8 cellular contexts compared by ENCODE assay signal in genomic region chr21:46323227-46323709, GRCh38. TPM values are rescaled to one million over a fixed set of nuclear protein-coding genes. Genes with fewer than 3 reads are reported as not detected.
DNase-seq lines count a peak whose midpoint lies in the region; ATAC-seq, FAIRE-seq and TF ChIP-seq lines count a peak whose summit lies in the region.

No MANE protein-coding gene starts in this region.

- H3K4me2 ChIP-seq in HepG2 (ENCODE audit: low read depth, low read length) = peak overlapping the region; percentile 92

- H4K20me1 ChIP-seq in HepG2 (ENCODE audit: insufficient read depth, low read length) = no peaks in the 10 kb centered on the region

- 0 to 4% (median 1%) methylated on average over 5 to 34 of the region's 34 CpGs for WGBS in adrenal gland, 4 donors
- WGBS in HepG2 (ENCODE audit: low lambda C conversion rate) = under 1% methylated on average over 21 of the region's 34 CpGs

- POLR2A ChIA-PET in HepG2 (lab: Yijun Ruan, JAX) = interaction anchor here (0.8 to 1.6 kb wide), 2 partner anchors 27 to 312 kb away, joined by 3 to 5 read pairs; partner anchors contain the start of gene PRMT2

- peak overlapping the region; percentile 90 for H3K4me3 Mint-ChIP-seq in activated naive CD4-positive, alpha-beta T cell treated with anti-CD3 and anti-CD28 coated beads, Interleukin-2, amount 10 ng/mL, durations not matched to agents 7 days and 5 days
- H3K4me3 Mint-ChIP-seq in type B pancreatic cell = peak overlapping the region; percentile 95

- in situ Hi-C loops in HepG2 (cut with HindIII; ENCODE audit: extremely low pct_ligation_motif_present, low pct_unique_long_range_greater_than_20kb) = loop anchor here (5.0 kb wide), 1 partner anchor 36 kb away; the partner anchor contains the start of genes MCM3AP and YBEY

- H3K79me2 ChIP-seq in HepG2 (ENCODE audit: insufficient read depth, low read length) = peaks cover 43% of the 10 kb centered on the region

- H3K36me3 ChIP-seq in adrenal gland (replicated peaks in 1 of 2) = peaks cover 0 to 2% of the 10 kb centered on the region in 2 donors
- H3K36me3 ChIP-seq in HepG2 (replicated peaks in 1 of 2; ENCODE audit: control insufficient read depth in 1 of 2, insufficient read depth in 2 of 2, low read length in 2 of 2) = peaks cover 2 to 8% of the 10 kb centered on the region in 2 experiments; a peak in 2 of 5 replicates

- no peak for TF ChIP-seq POLR2A in adrenal gland (IDR thresholded peaks at IDR 0.05)
- TF ChIP-seq POLR2A in HepG2 (IDR thresholded peaks at IDR 0.05; ENCODE audit: insufficient read depth in 1 of 2, low read depth in 2 of 2, low read length in 2 of 2) = no peak

- peaks cover 4% of the 10 kb centered on the region for H3K27me3 Mint-ChIP-seq in activated naive CD4-positive, alpha-beta T cell treated with anti-CD3 and anti-CD28 coated beads, Interleukin-2, amount 10 ng/mL, durations not matched to agents 7 days and 5 days
- H3K27me3 Mint-ChIP-seq in type B pancreatic cell = no peaks in the 10 kb centered on the region

- H3K4me1 ChIP-seq in adrenal gland (replicated peaks in 1 of 2) (peaks cover 10 to 26% of the 10 kb centered on the region in 2 donors), HepG2 (ENCODE audit: insufficient read depth, low read length) (peaks cover 49% of the 10 kb centered on the region)

- H2AFZ ChIP-seq in HepG2 (ENCODE audit: low read length) = no peak overlapping the region

- no peak for FAIRE-seq in HepG2 (lab: Jason Lieb, UNC)
- no peak for FAIRE-seq in frontal cortex (lab: Jason Lieb, UNC)

- no peaks in the 10 kb centered on the region for H3K9me3 ChIP-seq in adrenal gland (replicated peaks in 1 of 3)
- H3K9me3 ChIP-seq in HepG2 (ENCODE audit: low read length) = no peaks in the 10 kb centered on the region

- no TSS peak for BruUV-seq in HepG2 (replicated peaks; lab: Mats Ljungman, UMichigan)

- peak overlapping the region; percentile 91 for H3K9ac ChIP-seq in HepG2 (ENCODE audit: insufficient read depth, low read depth, low read length)

- H3K4me3 ChIP-seq in adrenal gland (peak overlapping the region in 2 of 4 donors; percentile 68 to 90), HepG2 (replicated peaks in 1 of 3; ENCODE audit: insufficient read depth in 1 of 3, low read depth in 2 of 3, low read length in 3 of 3) (peak overlapping the region; percentile 85 to 97 (median 95))

- H3K27me3 ChIP-seq in adrenal gland (no peaks in the 10 kb centered on the region), HepG2 (ENCODE audit: control insufficient read depth in 1 of 2, insufficient read depth in 2 of 2, low read length in 2 of 2) (no peaks in the 10 kb centered on the region; a peak in 1 of 5 replicates)

- no peaks in the 10 kb centered on the region for H3K9me3 Mint-ChIP-seq in activated naive CD4-positive, alpha-beta T cell treated with anti-CD3 and anti-CD28 coated beads, Interleukin-2, amount 10 ng/mL, durations not matched to agents 7 days and 5 days
- no peaks in the 10 kb centered on the region for H3K9me3 Mint-ChIP-seq in type B pancreatic cell

- intact Hi-C loops in adrenal gland (cut with DNase I) = no loop called here
- intact Hi-C loops in HepG2 (cut with micrococcal nuclease; ENCODE audit: unreplicated experiment) = loop anchor here (5.0 kb wide), 1 partner anchor 176 kb away; no protein-coding TSS in a partner anchor

- peaks cover 54% of the 10 kb centered on the region for H3K4me1 Mint-ChIP-seq in activated naive CD4-positive, alpha-beta T cell treated with anti-CD3 and anti-CD28 coated beads, Interleukin-2, amount 10 ng/mL, durations not matched to agents 7 days and 5 days
- H3K4me1 Mint-ChIP-seq in type B pancreatic cell (ENCODE audit: unreplicated experiment) = peaks cover 25% of the 10 kb centered on the region

- TF ChIP-seq CTCF in adrenal gland (IDR thresholded peaks at IDR 0.05) (no peak), HepG2 (CRISPR knock-in tag; IDR thresholded peaks at IDR 0.05) (no peak), type B pancreatic cell (conservative IDR thresholded peaks at IDR 0.05) (peak; percentile 24)

- CTCF ChIA-PET in activated naive CD4-positive, alpha-beta T cell treated with anti-CD3 and anti-CD28 coated beads, Interleukin-2, amount 10 ng/mL, durations not matched to agents 7 days and 5 days (lab: Charles Lee) = interaction anchor here (1.6 to 1.7 kb wide), 2 partner anchors 91 to 180 kb away, joined by 3 to 6 read pairs; no protein-coding TSS in a partner anchor
- CTCF ChIA-PET in HepG2 (lab: Yijun Ruan, JAX; ENCODE audit: low intra/inter-chr PET ratio, low total read pairs) = no interaction called here

- TF ChIP-seq EP300 in HepG2 (IDR thresholded peaks at IDR 0.05; ENCODE audit: low read depth in 2 of 2, low read length in 2 of 2) (no peak), HepG2 (CRISPR knock-in tag; IDR thresholded peaks at IDR 0.05; ENCODE audit: borderline replicate concordance) (no peak)

- peak overlapping the region; percentile 99 for H3K27ac Mint-ChIP-seq in activated naive CD4-positive, alpha-beta T cell treated with anti-CD3 and anti-CD28 coated beads, Interleukin-2, amount 10 ng/mL, durations not matched to agents 7 days and 5 days
- H3K27ac Mint-ChIP-seq in type B pancreatic cell = peak overlapping the region; percentile 90

- no peak for TF ChIP-seq RAD21 in HepG2 (CRISPR knock-in tag; IDR thresholded peaks at IDR 0.05)

- H3K27ac ChIP-seq in adrenal gland = peak overlapping the region in 2 of 5 donors; percentile 92 to 94
- peak overlapping the region; percentile 83 for H3K27ac ChIP-seq in HepG2 (ENCODE audit: extremely low read length, insufficient read depth, low read length)

- DNase-seq in activated naive CD4-positive, alpha-beta T cell treated with anti-CD3 and anti-CD28 coated beads, Interleukin-2, amount 10 ng/mL, durations not matched to agents 7 days and 5 days = no peak
- DNase-seq in activated naive CD4-positive, alpha-beta T cell treated with Interleukin-2 at 50 U/mL for 16 hours = no peak
- peak in 4 of 7 donors; percentile 22 to 63 (median 28) for DNase-seq in adrenal gland
- DNase-seq in HepG2 (ENCODE audit: low spot score) = no peak
- no peak for DNase-seq in type B pancreatic cell (ENCODE audit: extremely low spot score, unreplicated experiment)
- DNase-seq in frontal cortex (ENCODE audit: low spot score in 2 of 2) = no peak
- DNase-seq in AG08395 (ENCODE audit: low spot score) = no peak

- H3K36me3 Mint-ChIP-seq in activated naive CD4-positive, alpha-beta T cell treated with anti-CD3 and anti-CD28 coated beads, Interleukin-2, amount 10 ng/mL, durations not matched to agents 7 days and 5 days = peaks cover 46% of the 10 kb centered on the region
- peaks cover 23% of the 10 kb centered on the region for H3K36me3 Mint-ChIP-seq in type B pancreatic cell

- ATAC-seq in HG03520 (IDR thresholded peaks at IDR 0.05; ENCODE audit: unreplicated experiment) = peak; percentile 0
- no peak for ATAC-seq in HepG2

RNA-seq across cellular contexts. Expression of gene C21orf58, which starts 0.4 kb away (rescaled TPM):
- total RNA-seq in adrenal gland = 1 to 10 TPM; 1.1 to 5.4 (median 2.2) TPM
- 10 to 100 TPM in 1 of 3 donors, 1 to 10 TPM in 1, under 1 TPM in 1; 0.46 to 15.0 (median 2.9) TPM for polyA plus RNA-seq in adrenal gland
- 3.3 and 6.8 TPM in 2 replicates for total RNA-seq in HepG2 (2016; rRNA removed; fragmentation: Illumina TruSeq; extraction: Trizol)
- 5.2 and 5.5 TPM in 2 replicates for total RNA-seq in HepG2 (2016; cell fraction: cytosol; rRNA removed; fragmentation: Illumina TruSeq; extraction: Trizol; ENCODE audit: low read depth)
- total RNA-seq in HepG2 (2016; cell fraction: insoluble cytoplasmic fraction; rRNA removed; fragmentation: Illumina TruSeq; extraction: Trizol) = 2.2 and 7.3 TPM in 2 replicates
- 4.4 and 5.0 TPM in 2 replicates for total RNA-seq in HepG2 (2016; cell fraction: membrane; rRNA removed; fragmentation: Illumina TruSeq; extraction: Trizol)
- 7.9 and 14.5 TPM in 2 replicates for total RNA-seq in HepG2 (2016; cell fraction: nucleus; rRNA removed; fragmentation: Illumina TruSeq; extraction: Trizol)
- 3.2 and 3.5 TPM in 2 replicates for polyA plus RNA-seq in HepG2 (2011; rRNA removed)
- 0.99 and 1.6 TPM in 2 replicates for polyA plus RNA-seq in HepG2 (2011; cell fraction: cytosol; rRNA removed)
- 17.6 and 27.7 TPM in 2 replicates for polyA plus RNA-seq in HepG2 (2011; cell fraction: nucleus; rRNA removed)
- 1.3 and 2.8 TPM in 2 replicates for polyA plus RNA-seq in HepG2 (2012)
- 0.69 and 0.97 TPM in 2 replicates for polyA plus RNA-seq in HepG2 (2016; cell fraction: cytosol; fragmentation: Illumina TruSeq; extraction: Trizol; ENCODE audit: low read depth)
- polyA plus RNA-seq in HepG2 (2016; cell fraction: insoluble cytoplasmic fraction; fragmentation: Illumina TruSeq; extraction: Trizol; ENCODE audit: low read depth) = 1.4 and 2.3 TPM in 2 replicates
- 1.4 and 1.5 TPM in 2 replicates for polyA plus RNA-seq in HepG2 (2016; cell fraction: membrane; fragmentation: Illumina TruSeq; extraction: Trizol; ENCODE audit: low read depth)
- 19.1 and 20.8 TPM in 2 replicates for polyA plus RNA-seq in HepG2 (2016; cell fraction: nucleus; fragmentation: Illumina TruSeq; extraction: Trizol; ENCODE audit: insufficient read depth, low read depth)
- polyA minus RNA-seq in HepG2 (2011; rRNA and poly(A)+ RNA removed; ENCODE audit: low replicate concordance) = 12.3 and 40.6 TPM in 2 replicates
- polyA minus RNA-seq in HepG2 (2011; cell fraction: cytosol; rRNA and poly(A)+ RNA removed) = 2.3 and 2.5 TPM in 2 replicates
- polyA minus RNA-seq in HepG2 (2011; cell fraction: nucleus; rRNA and poly(A)+ RNA removed) = 11.2 and 15.3 TPM in 2 replicates
- 14.0 and 36.6 TPM in 2 replicates for total RNA-seq in type B pancreatic cell (ENCODE audit: low replicate concordance)
- total RNA-seq in frontal cortex = 3.7 TPM

RNA-seq across cellular contexts. Expression of gene PCNT, which starts 0.7 kb away (rescaled TPM):
- 10 to 100 TPM; 27.2 to 46.6 (median 33.7) TPM for total RNA-seq in adrenal gland
- polyA plus RNA-seq in adrenal gland = 10 to 100 TPM; 14.0 to 27.3 (median 21.4) TPM
- 12.2 and 12.4 TPM in 2 replicates for total RNA-seq in HepG2 (2016; rRNA removed; fragmentation: Illumina TruSeq; extraction: Trizol)
- 11.8 and 13.7 TPM in 2 replicates for total RNA-seq in HepG2 (2016; cell fraction: cytosol; rRNA removed; fragmentation: Illumina TruSeq; extraction: Trizol; ENCODE audit: low read depth)
- 9.9 and 13.1 TPM in 2 replicates for total RNA-seq in HepG2 (2016; cell fraction: insoluble cytoplasmic fraction; rRNA removed; fragmentation: Illumina TruSeq; extraction: Trizol)
- 6.9 and 8.5 TPM in 2 replicates for total RNA-seq in HepG2 (2016; cell fraction: membrane; rRNA removed; fragmentation: Illumina TruSeq; extraction: Trizol)
- total RNA-seq in HepG2 (2016; cell fraction: nucleus; rRNA removed; fragmentation: Illumina TruSeq; extraction: Trizol) = 24.8 and 28.6 TPM in 2 replicates
- polyA plus RNA-seq in HepG2 (2011; rRNA removed) = 5.6 and 7.4 TPM in 2 replicates
- 2.5 and 3.7 TPM in 2 replicates for polyA plus RNA-seq in HepG2 (2011; cell fraction: cytosol; rRNA removed)
- 25.9 and 37.1 TPM in 2 replicates for polyA plus RNA-seq in HepG2 (2011; cell fraction: nucleus; rRNA removed)
- 6.5 and 6.9 TPM in 2 replicates for polyA plus RNA-seq in HepG2 (2012)
- polyA plus RNA-seq in HepG2 (2016; cell fraction: cytosol; fragmentation: Illumina TruSeq; extraction: Trizol; ENCODE audit: low read depth) = 1.0 and 1.4 TPM in 2 replicates
- 8.8 and 9.4 TPM in 2 replicates for polyA plus RNA-seq in HepG2 (2016; cell fraction: insoluble cytoplasmic fraction; fragmentation: Illumina TruSeq; extraction: Trizol; ENCODE audit: low read depth)
- polyA plus RNA-seq in HepG2 (2016; cell fraction: membrane; fragmentation: Illumina TruSeq; extraction: Trizol; ENCODE audit: low read depth) = 1.3 and 2.7 TPM in 2 replicates
- 46.6 and 55.1 TPM in 2 replicates for polyA plus RNA-seq in HepG2 (2016; cell fraction: nucleus; fragmentation: Illumina TruSeq; extraction: Trizol; ENCODE audit: insufficient read depth, low read depth)
- polyA minus RNA-seq in HepG2 (2011; rRNA and poly(A)+ RNA removed; ENCODE audit: low replicate concordance) = 31.0 and 75.2 TPM in 2 replicates
- 4.6 and 7.0 TPM in 2 replicates for polyA minus RNA-seq in HepG2 (2011; cell fraction: cytosol; rRNA and poly(A)+ RNA removed)
- polyA minus RNA-seq in HepG2 (2011; cell fraction: nucleus; rRNA and poly(A)+ RNA removed) = 17.2 and 19.3 TPM in 2 replicates
- 30.8 and 50.3 TPM in 2 replicates for total RNA-seq in type B pancreatic cell (ENCODE audit: low replicate concordance)
- total RNA-seq in frontal cortex = 15.5 TPM

RNA-seq across cellular contexts. Expression of gene YBEY, which starts 37.1 kb away (rescaled TPM):
- total RNA-seq in adrenal gland (10 to 100 TPM in 6 of 8 donors, 1 to 10 TPM in 2; 4.0 to 17.5 (median 14.8) TPM), HepG2 (2016; rRNA removed; fragmentation: Illumina TruSeq; extraction: Trizol) (6.5 and 8.9 TPM in 2 replicates), type B pancreatic cell (ENCODE audit: low replicate concordance) (17.9 and 20.0 TPM in 2 replicates), frontal cortex (13.0 TPM)
- polyA plus RNA-seq in adrenal gland (10 to 100 TPM; 16.4 to 46.0 (median 24.8) TPM), HepG2 (2011; rRNA removed) (8.3 and 8.9 TPM in 2 replicates)
- 2.8 and 4.9 TPM in 2 replicates for total RNA-seq in HepG2 (2016; cell fraction: cytosol; rRNA removed; fragmentation: Illumina TruSeq; extraction: Trizol; ENCODE audit: low read depth)
- total RNA-seq in HepG2 (2016; cell fraction: insoluble cytoplasmic fraction; rRNA removed; fragmentation: Illumina TruSeq; extraction: Trizol) = 6.7 and 7.5 TPM in 2 replicates
- total RNA-seq in HepG2 (2016; cell fraction: membrane; rRNA removed; fragmentation: Illumina TruSeq; extraction: Trizol) = 4.8 and 5.5 TPM in 2 replicates
- 5.0 and 6.0 TPM in 2 replicates for total RNA-seq in HepG2 (2016; cell fraction: nucleus; rRNA removed; fragmentation: Illumina TruSeq; extraction: Trizol)
- polyA plus RNA-seq in HepG2 (2011; cell fraction: cytosol; rRNA removed) = 6.4 and 8.2 TPM in 2 replicates
- 9.0 and 12.5 TPM in 2 replicates for polyA plus RNA-seq in HepG2 (2011; cell fraction: nucleus; rRNA removed)
- 7.7 and 8.4 TPM in 2 replicates for polyA plus RNA-seq in HepG2 (2012)
- polyA plus RNA-seq in HepG2 (2016; cell fraction: cytosol; fragmentation: Illumina TruSeq; extraction: Trizol; ENCODE audit: low read depth) = 2.9 and 3.8 TPM in 2 replicates
- 7.5 and 8.5 TPM in 2 replicates for polyA plus RNA-seq in HepG2 (2016; cell fraction: insoluble cytoplasmic fraction; fragmentation: Illumina TruSeq; extraction: Trizol; ENCODE audit: low read depth)
- 3.3 and 4.2 TPM in 2 replicates for polyA plus RNA-seq in HepG2 (2016; cell fraction: membrane; fragmentation: Illumina TruSeq; extraction: Trizol; ENCODE audit: low read depth)
- polyA plus RNA-seq in HepG2 (2016; cell fraction: nucleus; fragmentation: Illumina TruSeq; extraction: Trizol; ENCODE audit: insufficient read depth, low read depth) = 10.1 and 10.6 TPM in 2 replicates
- 4.6 and 9.6 TPM in 2 replicates for polyA minus RNA-seq in HepG2 (2011; rRNA and poly(A)+ RNA removed; ENCODE audit: low replicate concordance)
- 1.9 and 3.3 TPM in 2 replicates for polyA minus RNA-seq in HepG2 (2011; cell fraction: cytosol; rRNA and poly(A)+ RNA removed)
- polyA minus RNA-seq in HepG2 (2011; cell fraction: nucleus; rRNA and poly(A)+ RNA removed) = 14.9 and 15.4 TPM in 2 replicates

RNA-seq across cellular contexts. Expression of gene MCM3AP, which starts 37.9 kb away (rescaled TPM):
- 10 to 100 TPM; 61.0 to 88.4 (median 72.3) TPM for total RNA-seq in adrenal gland
- 10 to 100 TPM; 34.8 to 89.4 (median 71.3) TPM for polyA plus RNA-seq in adrenal gland
- total RNA-seq in HepG2 (2016; rRNA removed; fragmentation: Illumina TruSeq; extraction: Trizol) = 54.7 and 63.5 TPM in 2 replicates
- total RNA-seq in HepG2 (2016; cell fraction: cytosol; rRNA removed; fragmentation: Illumina TruSeq; extraction: Trizol; ENCODE audit: low read depth) = 6.1 and 8.7 TPM in 2 replicates
- 52.6 and 60.2 TPM in 2 replicates for total RNA-seq in HepG2 (2016; cell fraction: insoluble cytoplasmic fraction; rRNA removed; fragmentation: Illumina TruSeq; extraction: Trizol)
- 16.9 and 20.2 TPM in 2 replicates for total RNA-seq in HepG2 (2016; cell fraction: membrane; rRNA removed; fragmentation: Illumina TruSeq; extraction: Trizol)
- total RNA-seq in HepG2 (2016; cell fraction: nucleus; rRNA removed; fragmentation: Illumina TruSeq; extraction: Trizol) = 60.4 and 72.1 TPM in 2 replicates
- 27.0 and 31.6 TPM in 2 replicates for polyA plus RNA-seq in HepG2 (2011; rRNA removed)
- polyA plus RNA-seq in HepG2 (2011; cell fraction: cytosol; rRNA removed) = 18.8 and 21.4 TPM in 2 replicates
- polyA plus RNA-seq in HepG2 (2011; cell fraction: nucleus; rRNA removed) = 115 TPM in 2 replicates
- polyA plus RNA-seq in HepG2 (2012) = 35.0 and 42.0 TPM in 2 replicates
- 2.1 and 2.9 TPM in 2 replicates for polyA plus RNA-seq in HepG2 (2016; cell fraction: cytosol; fragmentation: Illumina TruSeq; extraction: Trizol; ENCODE audit: low read depth)
- polyA plus RNA-seq in HepG2 (2016; cell fraction: insoluble cytoplasmic fraction; fragmentation: Illumina TruSeq; extraction: Trizol; ENCODE audit: low read depth) = 37.3 and 48.4 TPM in 2 replicates
- 4.8 and 5.8 TPM in 2 replicates for polyA plus RNA-seq in HepG2 (2016; cell fraction: membrane; fragmentation: Illumina TruSeq; extraction: Trizol; ENCODE audit: low read depth)
- polyA plus RNA-seq in HepG2 (2016; cell fraction: nucleus; fragmentation: Illumina TruSeq; extraction: Trizol; ENCODE audit: insufficient read depth, low read depth) = 136 and 140 TPM in 2 replicates
- 55.5 and 59.3 TPM in 2 replicates for polyA minus RNA-seq in HepG2 (2011; rRNA and poly(A)+ RNA removed; ENCODE audit: low replicate concordance)
- 42.6 and 43.4 TPM in 2 replicates for polyA minus RNA-seq in HepG2 (2011; cell fraction: cytosol; rRNA and poly(A)+ RNA removed)
- 105 and 113 TPM in 2 replicates for polyA minus RNA-seq in HepG2 (2011; cell fraction: nucleus; rRNA and poly(A)+ RNA removed)
- total RNA-seq in type B pancreatic cell (ENCODE audit: low replicate concordance) = 89.9 and 120 TPM in 2 replicates
- 67.7 TPM for total RNA-seq in frontal cortex

Comparison
In these comparisons a context has a peak if more than half of its experiments do, and no peak if none do; other contexts are left out.
1. DNase-seq: peak in adrenal gland (4 of 7); none in activated naive CD4-positive, alpha-beta T cell treated with anti-CD3 and anti-CD28 coated beads, Interleukin-2, amount 10 ng/mL, durations not matched to agents 7 days and 5 days (single experiment), activated naive CD4-positive, alpha-beta T cell treated with Interleukin-2 at 50 U/mL for 16 hours (single experiment), HepG2 (single experiment), type B pancreatic cell (single experiment), frontal cortex (0 of 2) and AG08395 (single experiment).